8 cellular contexts compared by ENCODE assay signal in genomic region chr6:43770417-43771209, GRCh38. TPM values are rescaled to one million over a fixed set of nuclear protein-coding genes. Genes with fewer than 3 reads are reported as not detected.
DNase-seq lines count a peak whose midpoint lies in the region; ATAC-seq and TF ChIP-seq lines count a peak whose summit lies in the region.

No MANE protein-coding gene starts in this region.

- peaks cover 22% of the 10 kb centered on the region for H3K4me1 Mint-ChIP-seq in T-helper 17 cell

- peaks cover 19% of the 10 kb centered on the region for H3K27me3 Mint-ChIP-seq in T-helper 17 cell

- H3K9me3 ChIP-seq in ES-I3 (ENCODE audit: control insufficient read depth, insufficient read depth, low read length) = no peaks in the 10 kb centered on the region
- H3K9me3 ChIP-seq in T-helper 17 cell (ENCODE audit: control insufficient read depth, low read length, poor library complexity, severe bottlenecking) = no peaks in the 10 kb centered on the region
- no peaks in the 10 kb centered on the region for H3K9me3 ChIP-seq in mammary epithelial cell (replicated peaks; ENCODE audit: insufficient read depth, low read length)
- no peaks in the 10 kb centered on the region for H3K9me3 ChIP-seq in skeletal muscle tissue (ENCODE audit: control insufficient read depth in 3 of 3, low read length in 3 of 3)

- DNase-seq in T-helper 17 cell (peak in 1 of 3 donors; percentile 15), mammary epithelial cell (peak; percentile 48), iPS-NIHi11 (ENCODE audit: low spot score) (peak; percentile 63), DMS153 treated with DMSO at 0.1 percent for 48 hours (lab: John Stamatoyannopoulos, UW; ENCODE audit: unreplicated experiment) (no peak)

- H3K4me3 ChIP-seq in mammary epithelial cell (replicated peaks in 1 of 3; ENCODE audit: insufficient read depth in 1 of 3, low read depth in 2 of 3, low read length in 3 of 3) (peak overlapping the region; percentile 97 to 98 (median 98)), skeletal muscle tissue (ENCODE audit: low read length in 3 of 3) (peak overlapping the region; percentile 82 to 94 (median 90))

- no peak for ATAC-seq in T-helper 17 cell
- no peak for ATAC-seq in HG02763 (IDR thresholded peaks at IDR 0.05; ENCODE audit: unreplicated experiment)

- dilution Hi-C loops in mammary epithelial cell (cut with HindIII; ENCODE audit: low sequenced_read_pairs) = no loop called here

- in situ Hi-C loops in mammary epithelial cell (cut with MboI; ENCODE audit: low sequenced_read_pairs in 2 of 2) = loop anchor here in 1 of 2 donors (5.0 to 10.0 kb wide), 3 partner anchors 48 to 292 kb away; no protein-coding TSS in a partner anchor

- TSS peak; percentile 87 for BruUV-seq in mammary epithelial cell (replicated peaks; lab: Mats Ljungman, UMichigan)

- H3K4me1 ChIP-seq in ES-I3 (ENCODE audit: insufficient read depth, low read length) (peaks cover 32% of the 10 kb centered on the region), mammary epithelial cell (ENCODE audit: insufficient read depth, low read length) (peaks cover 29% of the 10 kb centered on the region), skeletal muscle tissue (ENCODE audit: control insufficient read depth in 3 of 3, insufficient read depth in 3 of 3, low read length in 3 of 3) (peaks cover 39 to 55% (median 41%) of the 10 kb centered on the region in 3 donors)

- H3K36me3 ChIP-seq in ES-I3 (ENCODE audit: insufficient read depth, low read length) = no peaks in the 10 kb centered on the region
- peaks cover 15% of the 10 kb centered on the region for H3K36me3 ChIP-seq in mammary epithelial cell (ENCODE audit: insufficient read depth, low read length)
- peaks cover 0 to 38% (median under 1%) of the 10 kb centered on the region in 3 donors for H3K36me3 ChIP-seq in skeletal muscle tissue (ENCODE audit: control insufficient read depth in 3 of 3, insufficient read depth in 3 of 3, low read length in 3 of 3)

- peak overlapping the region; percentile 93 for H3K4me3 Mint-ChIP-seq in T-helper 17 cell

- H3K9ac ChIP-seq in ES-I3 (ENCODE audit: low read depth, low read length) (peak overlapping the region; percentile 94), mammary epithelial cell (ENCODE audit: insufficient read depth, low read length) (peak overlapping the region; percentile 92), skeletal muscle tissue (ENCODE audit: low read depth in 1 of 3, low read length in 3 of 3) (peak overlapping the region; percentile 98 to 100 (median 99))

- H3K36me3 Mint-ChIP-seq in T-helper 17 cell (ENCODE audit: low read depth) = no peaks in the 10 kb centered on the region

- peaks cover 2% of the 10 kb centered on the region for H4K20me1 ChIP-seq in mammary epithelial cell (ENCODE audit: insufficient read depth, low read length)

- TF ChIP-seq EP300 in Ishikawa (IDR thresholded peaks at IDR 0.05; ENCODE audit: borderline replicate concordance) = no peak

- peaks cover 57% of the 10 kb centered on the region for H3K79me2 ChIP-seq in mammary epithelial cell (ENCODE audit: insufficient read depth, low read length)

- no peaks in the 10 kb centered on the region for H3K27me3 ChIP-seq in mammary epithelial cell (ENCODE audit: insufficient read depth, low read length)
- no peaks in the 10 kb centered on the region for H3K27me3 ChIP-seq in skeletal muscle tissue (ENCODE audit: control insufficient read depth in 3 of 3, insufficient read depth in 3 of 3, low read length in 3 of 3)

- peak overlapping the region; percentile 77 for H3K27ac ChIP-seq in mammary epithelial cell (ENCODE audit: insufficient read depth, low read depth, low read length)
- peak overlapping the region; percentile 97 for H3K27ac ChIP-seq in skeletal muscle tissue (ENCODE audit: low read depth, low read length)

- no peak for TF ChIP-seq CTCF in mammary epithelial cell (conservative IDR thresholded peaks at IDR 0.05 in 1 of 2, IDR thresholded peaks at IDR 0.05 in 1 of 2; ENCODE audit: extremely low read depth in 1 of 2, insufficient read depth in 1 of 2, low read depth in 1 of 2, low read length in 2 of 2)

- peak overlapping the region; percentile 30 for H2AFZ ChIP-seq in mammary epithelial cell (ENCODE audit: low read depth, low read length)

- H3K4me2 ChIP-seq in mammary epithelial cell (ENCODE audit: insufficient read depth, low read depth, low read length) = peak overlapping the region; percentile 79

- peak overlapping the region; percentile 19 for H3K27ac Mint-ChIP-seq in T-helper 17 cell

- intact Hi-C loops in mammary epithelial cell (cut with micrococcal nuclease) = loop anchor here (1.0 to 10.0 kb wide), 3 partner anchors 46 to 464 kb away; no protein-coding TSS in a partner anchor

- CTCF ChIA-PET in mammary epithelial cell (lab: Charles Lee; ENCODE audit: low non-redundant PET) = interaction anchor here (0.6 to 1.1 kb wide), 4 partner anchors 154 to 308 kb away, joined by 3 to 6 read pairs (median 4); no protein-coding TSS in a partner anchor

- 0% methylated on average over 16 of the region's 84 CpGs for WGBS in mammary epithelial cell (ENCODE audit: low coverage, missing lambda C conversion rate)

- no peak for TF ChIP-seq RAD21 in Ishikawa (IDR thresholded peaks at IDR 0.05; ENCODE audit: low read depth)

TF ChIP-seq in Ishikawa, 13 proteins besides CTCF, POLR2A, EP300 and RAD21:
- TF ChIP-seq TAF1 (IDR thresholded peaks at IDR 0.05; ENCODE audit: low read depth) (peak; percentile 45), FOXM1 (IDR thresholded peaks at IDR 0.05; ENCODE audit: borderline replicate concordance, low read depth) (no peak), ZBTB7A (IDR thresholded peaks at IDR 0.05; ENCODE audit: low read depth) (peak; percentile 47; the same call in 1 of the 2 replicates), EGR1 (IDR thresholded peaks at IDR 0.05) (peak; percentile 10; the same call in 1 of the 2 replicates)
TF ChIP-seq in Ishikawa: peak in this region for 3.

RNA-seq across cellular contexts. Expression of gene VEGFA, which starts 0.6 kb away (rescaled TPM):
- total RNA-seq in T-helper 17 cell = 1 to 10 TPM; 5.6 to 6.3 TPM
- 100 to 1,000 TPM; 161 to 313 TPM for total RNA-seq in mammary epithelial cell
- 196 TPM for polyA plus RNA-seq in mammary epithelial cell
- 634 TPM for polyA minus RNA-seq in mammary epithelial cell
- total RNA-seq in skeletal muscle tissue = 36.5 TPM
